ENCODE assay signal across 8 cellular contexts in genomic region chr19:1102407-1103106, GRCh38. TPM values are rescaled to one million over a fixed set of nuclear protein-coding genes. Genes with fewer than 3 reads are reported as not detected.
A peak's percentile ranks its signal among the peaks of the same experiment; 100 is the strongest.
DNase-seq lines count a peak whose midpoint lies in the region; ATAC-seq and TF ChIP-seq lines count a peak whose summit lies in the region.

No MANE protein-coding gene starts in this region.

- peak; percentile 15 to 16 for ATAC-seq in activated T-cell treated with anti-CD3 and anti-CD28 coated beads, Interleukin-2, amount 50 U/mL, for 4 hours
- peak; percentile 60 to 63 for ATAC-seq in gastrocnemius medialis

- DNase-seq in COLO829 (ENCODE audit: low spot score): peak; percentile 69
- DNase-seq in activated T-cell treated with anti-CD3 and anti-CD28 coated beads, Interleukin-2, amount 50 U/mL, for 4 hours: peak; percentile 51
- DNase-seq in foreskin fibroblast: peak; percentile 99
- DNase-seq in gastrocnemius medialis: peak; percentile 75 to 87
- no peak for DNase-seq in NCI-H2029 treated with DMSO at 0.1 percent for 48 hours (lab: John Stamatoyannopoulos, UW)
- DNase-seq in NCI-H2081 (lab: John Stamatoyannopoulos, UW): no peak
- no peak for DNase-seq in cerebellar nuclear complex (lab: John Stamatoyannopoulos, UW)

- no peaks in the 10 kb centered on the region for H3K36me3 Mint-ChIP-seq in IgD-negative memory B cell
- H3K36me3 Mint-ChIP-seq in activated T-cell treated with anti-CD3 and anti-CD28 coated beads, Interleukin-2, amount 50 U/mL, for 4 hours (ENCODE audit: insufficient read depth): no peaks in the 10 kb centered on the region

- no peaks in the 10 kb centered on the region for H3K27me3 ChIP-seq in gastrocnemius medialis

- H3K4me3 ChIP-seq in foreskin fibroblast (ENCODE audit: low read depth in 1 of 2, low read length in 2 of 2) (peak overlapping the region; percentile 2 to 13), gastrocnemius medialis (peak overlapping the region in 3 of 4 donors; percentile 21 to 69 (median 49))

- peaks cover 0 to 12% of the 10 kb centered on the region in 2 donors for H3K36me3 ChIP-seq in gastrocnemius medialis

- peak overlapping the region; percentile 94 to 97 (median 96) for H3K27ac Mint-ChIP-seq in IgD-negative memory B cell

- peak in 1 of 2 donors; percentile 61 for TF ChIP-seq POLR2A in gastrocnemius medialis (IDR thresholded peaks at IDR 0.05)

- no peaks in the 10 kb centered on the region for H3K9me3 ChIP-seq in gastrocnemius medialis

- in situ Hi-C loops in gastrocnemius medialis (cut with MboI; ENCODE audit: low sequenced_read_pairs in 4 of 4): no loop called here

- H3K27me3 Mint-ChIP-seq in IgD-negative memory B cell: no peaks in the 10 kb centered on the region
- H3K27me3 Mint-ChIP-seq in activated T-cell treated with anti-CD3 and anti-CD28 coated beads, Interleukin-2, amount 50 U/mL, for 4 hours (ENCODE audit: low read depth): no peaks in the 10 kb centered on the region

- H3K9me3 Mint-ChIP-seq in IgD-negative memory B cell: peaks cover 0 to 2% (median 0%) of the 10 kb centered on the region in 3 donors
- no peaks in the 10 kb centered on the region for H3K9me3 Mint-ChIP-seq in activated T-cell treated with anti-CD3 and anti-CD28 coated beads, Interleukin-2, amount 50 U/mL, for 4 hours

- intact Hi-C loops in gastrocnemius medialis (cut with DNase I; ENCODE audit: low total_unique reads): loop anchor here (1.0 to 10.0 kb wide), 5 partner anchors 55 to 962 kb away; partner anchors contain the start of genes ABCA7, CIRBP, RNU6-2 and TMEM259

- TF ChIP-seq CTCF in foreskin fibroblast (IDR thresholded peaks at IDR 0.05; ENCODE audit: low read depth, low read length) (no peak), gastrocnemius medialis (IDR thresholded peaks at IDR 0.05 in 4 of 5, conservative IDR thresholded peaks at IDR 0.05 in 1 of 5) (no peak)

- peaks cover 20 to 26% (median 25%) of the 10 kb centered on the region in 3 donors for H3K4me1 Mint-ChIP-seq in IgD-negative memory B cell
- peaks cover 53% of the 10 kb centered on the region for H3K4me1 Mint-ChIP-seq in activated T-cell treated with anti-CD3 and anti-CD28 coated beads, Interleukin-2, amount 50 U/mL, for 4 hours (ENCODE audit: low read depth)

- H3K4me3 Mint-ChIP-seq in IgD-negative memory B cell: peak overlapping the region; percentile 76 to 92 (median 80)
- peak overlapping the region; percentile 53 for H3K4me3 Mint-ChIP-seq in activated T-cell treated with anti-CD3 and anti-CD28 coated beads, Interleukin-2, amount 50 U/mL, for 4 hours

- H3K27ac ChIP-seq in gastrocnemius medialis: peak overlapping the region; percentile 95 to 100 (median 98)

- H3K4me1 ChIP-seq in gastrocnemius medialis: peaks cover 42 to 47% of the 10 kb centered on the region in 2 donors

RNA-seq across cellular contexts. Expression of gene GPX4, which starts 1.2 kb away (rescaled TPM):
- polyA plus RNA-seq in IgD-negative memory B cell: 460 TPM
- 100 to 1,000 TPM; 148 to 165 (median 162) TPM for total RNA-seq in activated T-cell treated with anti-CD3 and anti-CD28 coated beads, Interleukin-2, amount 50 U/mL, for 4 hours
- total RNA-seq in gastrocnemius medialis: 100 to 1,000 TPM; 616 to 907 (median 819) TPM

RNA-seq across cellular contexts. Expression of gene POLR2E, which starts 7.4 kb away (rescaled TPM):
- polyA plus RNA-seq in IgD-negative memory B cell: 237 TPM
- 100 to 1,000 TPM; 303 to 380 (median 323) TPM for total RNA-seq in activated T-cell treated with anti-CD3 and anti-CD28 coated beads, Interleukin-2, amount 50 U/mL, for 4 hours
- total RNA-seq in gastrocnemius medialis: 100 to 1,000 TPM; 118 to 263 (median 228) TPM

RNA-seq across cellular contexts. Expression of gene ARHGAP45, which starts 35.6 kb away (rescaled TPM):
- polyA plus RNA-seq in IgD-negative memory B cell: 391 TPM
- 100 to 1,000 TPM; 128 to 133 (median 133) TPM for total RNA-seq in activated T-cell treated with anti-CD3 and anti-CD28 coated beads, Interleukin-2, amount 50 U/mL, for 4 hours
- 1 to 10 TPM in 3 of 4 donors, under 1 TPM in 1; 0.83 to 7.6 (median 3.4) TPM for total RNA-seq in gastrocnemius medialis

Comparison
In these comparisons a context has a peak if more than half of its experiments do, and no peak if none do; other contexts are left out.
1. DNase-seq: peak in COLO829 (single experiment), activated T-cell treated with anti-CD3 and anti-CD28 coated beads, Interleukin-2, amount 50 U/mL, for 4 hours (single experiment), foreskin fibroblast (2 of 2) and gastrocnemius medialis (2 of 2); none in NCI-H2029 treated with DMSO at 0.1 percent for 48 hours (single experiment), NCI-H2081 (0 of 2) and cerebellar nuclear complex (0 of 2).
2. RNA of gene ARHGAP45, which starts 35.6 kb away (total RNA-seq): 128 to 133 TPM in activated T-cell treated with anti-CD3 and anti-CD28 coated beads, Interleukin-2, amount 50 U/mL, for 4 hours; 0.83 to 7.6 TPM in gastrocnemius medialis; every median in the first group is over 10 times any median in the second.